ENCODE assay signal across 13 cellular contexts in the genomic region with DNA sequence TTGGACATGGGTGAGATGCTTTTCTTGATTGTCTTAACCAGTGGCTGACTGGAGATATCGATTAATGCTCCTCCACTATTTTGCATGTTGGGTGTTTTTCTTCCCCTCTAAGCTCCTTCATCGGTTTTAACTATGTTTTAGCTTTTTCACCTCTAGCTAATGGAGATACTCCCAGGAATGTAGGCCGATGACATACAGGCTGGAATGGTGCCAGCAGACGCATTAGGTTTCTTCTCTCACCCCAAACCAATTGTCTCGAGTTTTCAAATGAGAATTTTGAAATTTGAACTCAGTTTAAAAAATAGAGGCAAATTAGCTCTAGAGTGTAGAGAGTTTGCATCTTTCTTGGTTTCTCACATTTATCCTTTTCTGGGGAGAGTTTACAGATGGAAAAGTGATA.
A peak's percentile ranks its signal among the peaks of the same experiment; 100 is the strongest.
DNase-seq lines count a peak whose midpoint lies in the region.
"Had no signal": no experiment of that assay in that cellular context is flagged by ENCODE, and none has a peak within 500 bp of the region (broad histone marks: within the 10 kb centered on the region; RNA-seq: fewer than 3 reads in every experiment).

No MANE protein-coding gene starts in this region.

- DNase-seq in NCI-H1436 (lab: John Stamatoyannopoulos, UW) (peak; percentile 57), NCI-H1436 treated with DMSO at 0.1 percent for 48 hours (lab: John Stamatoyannopoulos, UW) (no peak), NCI-H1105 treated with DMSO at 0.1 percent for 48 hours (lab: John Stamatoyannopoulos, UW) (peak; percentile 70), NCI-H748 (lab: John Stamatoyannopoulos, UW; ENCODE audit: unreplicated experiment) (peak; percentile 84), left kidney (ENCODE audit: low read depth, low spot score) (peak; percentile 2), KG1 (lab: John Stamatoyannopoulos, UW) (no peak), superior temporal gyrus (ENCODE audit: extremely low spot score) (no peak)
- no peak for DNase-seq in activated effector memory CD4-positive, alpha-beta T cell treated with anti-CD3 and anti-CD28 coated beads, Interleukin-2, amount 50 U/mL, for 16 hours
- DNase-seq: COR-L47, Karpas-422, NCI-H1930, NCI-H446 treated with DMSO at 0.1 percent for 48 hours, RPMI8226 had no signal

Comparison
In these comparisons a context has a peak if more than half of its experiments do, and no peak if none do; other contexts are left out.
1. DNase-seq: peak in NCI-H1436 (single experiment), NCI-H1105 treated with DMSO at 0.1 percent for 48 hours (single experiment), NCI-H748 (single experiment) and left kidney (single experiment); none in NCI-H1436 treated with DMSO at 0.1 percent for 48 hours (single experiment), KG1 (single experiment), superior temporal gyrus (single experiment) and activated effector memory CD4-positive, alpha-beta T cell treated with anti-CD3 and anti-CD28 coated beads, Interleukin-2, amount 50 U/mL, for 16 hours (single experiment).